Comparison of ENCODE assay signal across 29 cellular contexts in genomic region chr1:38087676-38088075, GRCh38. TPM values are rescaled to one million over a fixed set of nuclear protein-coding genes. Genes with fewer than 3 reads are reported as not detected.
"Had no signal": no experiment of that assay in that cellular context is flagged by ENCODE, and none has a peak within 500 bp of the region (broad histone marks: within the 10 kb centered on the region; RNA-seq: fewer than 3 reads in every experiment).

No MANE protein-coding gene starts in this region.

- ATAC-seq: activated T-cell treated with anti-CD3 and anti-CD28 coated beads, Interleukin-2, amount 50 U/mL, for 72 hours; gastrocnemius medialis; heart left ventricle; T-helper 17 cell had no signal

- H3K4me3 Mint-ChIP-seq: activated CD4-positive, alpha-beta memory T cell treated with anti-CD3 and anti-CD28 coated beads, Interleukin-2, amount 10 ng/mL, durations not matched to agents 7 days and 5 days; activated CD4-positive, alpha-beta T cell treated with anti-CD3 and anti-CD28 coated beads, Interleukin-2, amount 10 ng/mL, durations not matched to agents 7 days and 5 days; activated naive CD8-positive, alpha-beta T cell; activated T-cell treated with anti-CD3 and anti-CD28 coated beads, Interleukin-2, amount 50 U/mL, for 24 hours; activated T-cell treated with anti-CD3 and anti-CD28 coated beads, Interleukin-2, amount 50 U/mL, for 72 hours; T-helper 17 cell; T-helper 2 cell treated with Interferon-gamma antibody and Interleukin-4, amounts not matched to agents 5 μg/mL and 100 μg/mL, for 36 hours had no signal

- H3K9me3 Mint-ChIP-seq: activated CD4-positive, alpha-beta memory T cell treated with anti-CD3 and anti-CD28 coated beads, Interleukin-2, amount 10 ng/mL, durations not matched to agents 7 days and 5 days; activated CD4-positive, alpha-beta T cell treated with anti-CD3 and anti-CD28 coated beads, Interleukin-2, amount 10 ng/mL, durations not matched to agents 7 days and 5 days; activated T-cell treated with anti-CD3 and anti-CD28 coated beads, Interleukin-2, amount 50 U/mL, for 24 hours; activated T-cell treated with anti-CD3 and anti-CD28 coated beads, Interleukin-2, amount 50 U/mL, for 72 hours; T-helper 2 cell treated with Interferon-gamma antibody and Interleukin-4, amounts not matched to agents 5 μg/mL and 100 μg/mL, for 36 hours had no signal

- H3K27ac ChIP-seq: colonic mucosa, gastrocnemius medialis, heart left ventricle had no signal

- H3K4me3 ChIP-seq: colonic mucosa, gastrocnemius medialis, heart left ventricle had no signal

- H3K4me1 ChIP-seq: colonic mucosa had no signal

- H3K27me3 ChIP-seq: colonic mucosa had no signal

- H3K36me3 ChIP-seq: colonic mucosa, gastrocnemius medialis, heart left ventricle had no signal

- H3K9me3 ChIP-seq: colonic mucosa, gastrocnemius medialis, heart left ventricle had no signal

- H3K4me1 Mint-ChIP-seq: activated CD4-positive, alpha-beta memory T cell treated with anti-CD3 and anti-CD28 coated beads, Interleukin-2, amount 10 ng/mL, durations not matched to agents 7 days and 5 days; activated CD4-positive, alpha-beta T cell treated with anti-CD3 and anti-CD28 coated beads, Interleukin-2, amount 10 ng/mL, durations not matched to agents 7 days and 5 days had no signal

- FAIRE-seq: astrocyte, endometrium, endothelial cell of umbilical vein had no signal

- H3K27ac Mint-ChIP-seq: activated CD4-positive, alpha-beta memory T cell treated with anti-CD3 and anti-CD28 coated beads, Interleukin-2, amount 10 ng/mL, durations not matched to agents 7 days and 5 days; activated CD4-positive, alpha-beta T cell treated with anti-CD3 and anti-CD28 coated beads, Interleukin-2, amount 10 ng/mL, durations not matched to agents 7 days and 5 days; activated naive CD8-positive, alpha-beta T cell; activated T-cell treated with anti-CD3 and anti-CD28 coated beads, Interleukin-2, amount 50 U/mL, for 24 hours; activated T-cell treated with anti-CD3 and anti-CD28 coated beads, Interleukin-2, amount 50 U/mL, for 72 hours; T-helper 17 cell; T-helper 2 cell treated with Interferon-gamma antibody and Interleukin-4, amounts not matched to agents 5 μg/mL and 100 μg/mL, for 36 hours had no signal

- H3K36me3 Mint-ChIP-seq: activated naive CD8-positive, alpha-beta T cell had no signal

- DNase-seq: activated CD4-positive, alpha-beta memory T cell treated with anti-CD3 and anti-CD28 coated beads, Interleukin-2, amount 10 ng/mL, durations not matched to agents 7 days and 5 days; activated CD4-positive, alpha-beta T cell treated with anti-CD3 and anti-CD28 coated beads for 1 hour; activated CD4-positive, alpha-beta T cell treated with anti-CD3 and anti-CD28 coated beads for 4 hours; activated CD4-positive, alpha-beta T cell treated with anti-CD3 and anti-CD28 coated beads, Interleukin-2, amount 10 ng/mL, durations not matched to agents 7 days and 5 days; activated CD4-positive, alpha-beta T cell treated with anti-CD3 and anti-CD28 coated beads, Interleukin-2, amount 50 U/mL, for 4 hours; activated CD8-positive, alpha-beta memory T cell treated with anti-CD3 and anti-CD28 coated beads, Interleukin-2, amount 50 U/mL, for 48 hours; activated gamma-delta T cell treated with Interleukin-2 at 50 U/mL for 16 hours; activated naive CD4-positive, alpha-beta T cell treated with anti-CD3 and anti-CD28 coated beads, Interleukin-2, amount 50 U/mL, for 16 hours; activated naive CD4-positive, alpha-beta T cell treated with Interleukin-2 at 50 U/mL for 16 hours; activated T-cell treated with anti-CD3 and anti-CD28 coated beads for 4 hours; activated T-cell treated with anti-CD3 and anti-CD28 coated beads, Interleukin-2, amount 50 U/mL, for 24 hours; activated T-cell treated with anti-CD3 and anti-CD28 coated beads, Interleukin-2, amount 50 U/mL, for 72 hours; amniotic stem cell; anterior cingulate cortex; colonic mucosa; effector CD8-positive, alpha-beta T cell; foreskin fibroblast; gastrocnemius medialis; glutamatergic neuron; heart left ventricle; T-helper 1 cell; T-helper 17 cell; T1000 had no signal

RNA-seq across cellular contexts. Expression of gene POU3F1, which starts 41.1 kb away (rescaled TPM):
- total RNA-seq: activated CD4-positive, alpha-beta memory T cell treated with anti-CD3 and anti-CD28 coated beads, Interleukin-2, amount 10 ng/mL, durations not matched to agents 7 days and 5 days; activated CD4-positive, alpha-beta T cell treated with anti-CD3 and anti-CD28 coated beads, Interleukin-2, amount 10 ng/mL, durations not matched to agents 7 days and 5 days; activated T-cell treated with anti-CD3 and anti-CD28 coated beads, Interleukin-2, amount 50 U/mL, for 72 hours; colonic mucosa; endothelial cell of umbilical vein; epithelial cell of proximal tubule had no signal
